ENCODE assay signal across 1 cellular context in genomic region chr9:135087489-135087791, GRCh38.
TF ChIP-seq lines count a peak whose summit lies in the region.

Gene OLFM1 (plus strand): TSS chr9:135087668. CDS start chr9:135087990, 322 bp downstream.

TF ChIP-seq in HepG2, 621 proteins besides CTCF, POLR2A, EP300 and RAD21 (continued from another document):
- TF ChIP-seq HOMEZ (CRISPR knock-in tag; IDR thresholded peaks at IDR 0.05; ENCODE audit: low read depth), result no peak
- TF ChIP-seq ZBTB49 (CRISPR knock-in tag; IDR thresholded peaks at IDR 0.05; ENCODE audit: borderline replicate concordance), result no peak
- no peak for TF ChIP-seq SMAD9 (CRISPR knock-in tag; IDR thresholded peaks at IDR 0.05)
- TF ChIP-seq EHMT2 (IDR thresholded peaks at IDR 0.05; ENCODE audit: borderline replicate concordance, low read depth, low read length), result no peak
- TF ChIP-seq HOXA3 (CRISPR knock-in tag; IDR thresholded peaks at IDR 0.05), result 0 out of 2 replicates have a peak, but pooled peaks have one; percentile 16
- TF ChIP-seq ZNF407 (CRISPR knock-in tag; IDR thresholded peaks at IDR 0.05; ENCODE audit: not compliant biosample characterization), result no peak
- no peak for TF ChIP-seq IRX3 (CRISPR knock-in tag; IDR thresholded peaks at IDR 0.05; ENCODE audit: borderline replicate concordance, low read depth)
- TF ChIP-seq PCBP1 (IDR thresholded peaks at IDR 0.05; ENCODE audit: borderline replicate concordance, low read depth, low read length), result no peak
- TF ChIP-seq HNRNPH1 (optimal IDR thresholded peaks at IDR 0.05; ENCODE audit: low read depth, low read length), result no peak
- TF ChIP-seq MLX (CRISPR knock-in tag; IDR thresholded peaks at IDR 0.05), result no peak
- TF ChIP-seq ZNF503 (CRISPR knock-in tag; IDR thresholded peaks at IDR 0.05), result no peak
- TF ChIP-seq FOXK1 (CRISPR knock-in tag; IDR thresholded peaks at IDR 0.05; ENCODE audit: borderline replicate concordance, low read depth), result no peak
- TF ChIP-seq CEBPG (CRISPR knock-in tag; IDR thresholded peaks at IDR 0.05), result no peak
- TF ChIP-seq TARDBP (CRISPR knock-in tag; IDR thresholded peaks at IDR 0.05), result no peak
- TF ChIP-seq MED1 (CRISPR knock-in tag; IDR thresholded peaks at IDR 0.05), result no peak
- TF ChIP-seq ELK4 (CRISPR knock-in tag; IDR thresholded peaks at IDR 0.05; ENCODE audit: borderline replicate concordance), result no peak
- peak; percentile 53 for TF ChIP-seq XRCC5 (optimal IDR thresholded peaks at IDR 0.05; ENCODE audit: low read length)
- no peak for TF ChIP-seq TAF1 (CRISPR knock-in tag; IDR thresholded peaks at IDR 0.05)
- no peak for TF ChIP-seq ATF6 (CRISPR knock-in tag; conservative IDR thresholded peaks at IDR 0.05)
